In genomic region chr17:20133552-20133951, GRCh38 we compare ENCODE assay signal across 16 cellular contexts.
A peak's percentile ranks its signal among the peaks of the same experiment; 100 is the strongest.
DNase-seq lines count a peak whose midpoint lies in the region; FAIRE-seq and TF ChIP-seq lines count a peak whose summit lies in the region.
"Had no signal": no experiment of that assay in that cellular context is flagged by ENCODE, and none has a peak within 500 bp of the region (broad histone marks: within the 10 kb centered on the region; RNA-seq: fewer than 3 reads in every experiment).

No MANE protein-coding gene starts in this region.

- H2BK15ac ChIP-seq in H1 (ENCODE audit: low read length): no peak overlapping the region

- H3K9ac ChIP-seq in H1 (replicated peaks in 1 of 4; ENCODE audit: extremely low read depth in 1 of 4, low read depth in 3 of 4, low read length in 3 of 4) (no peak overlapping the region), iPS-20b (ENCODE audit: low read depth, low read length) (no peak overlapping the region)

- no peaks in the 10 kb centered on the region for H3K36me3 Mint-ChIP-seq in osteocyte (ENCODE audit: unreplicated experiment)
- H3K36me3 Mint-ChIP-seq: CD8-positive, alpha-beta T cell had no signal

- no peak overlapping the region for H2BK120ac ChIP-seq in H1 (replicated peaks; ENCODE audit: low read depth, low read length)

- no peaks in the 10 kb centered on the region; the same call in 1 of the 2 replicates for H3K9me3 ChIP-seq in HEK293 (ENCODE audit: control insufficient read depth, insufficient read depth, low read depth, low read length)
- peaks cover 0 to 11% of the 10 kb centered on the region in 2 experiments for H3K9me3 ChIP-seq in H1 (ENCODE audit: insufficient read depth in 2 of 2, low read depth in 1 of 2, low read length in 1 of 2)
- H3K9me3 ChIP-seq in iPS-20b (ENCODE audit: insufficient read depth, low read depth, low read length): peaks cover 12% of the 10 kb centered on the region; the same call in 1 of the 2 replicates

- H3K18ac ChIP-seq in H1 (ENCODE audit: extremely low read depth, low read length): no peak overlapping the region; the same call in 1 of the 2 replicates

- H3K27me3 Mint-ChIP-seq in osteocyte (ENCODE audit: unreplicated experiment): peaks cover 45% of the 10 kb centered on the region

- H3K4me3 Mint-ChIP-seq in osteocyte (ENCODE audit: unreplicated experiment): no peak overlapping the region
- H3K4me3 Mint-ChIP-seq: CD14-positive monocyte; CD8-positive, alpha-beta T cell had no signal

- 11% methylated on average over 5 of the region's 5 CpGs; no CpG with 5 or more reads in 1 of the 2 experiments for WGBS in H1 (ENCODE audit: extremely low coverage in 1 of 2, insufficient coverage in 1 of 2, insufficient read length in 1 of 2, insufficient replicate concordance in 2 of 2, low coverage in 1 of 2, low lambda C conversion rate in 2 of 2, missing lambda C conversion rate in 1 of 2), 2 experiments

- H2BK5ac ChIP-seq in H1 (ENCODE audit: low read depth, low read length): no peak overlapping the region

- no peak overlapping the region for H4K5ac ChIP-seq in H1 (ENCODE audit: insufficient read length, low read depth, low read length)

- H3K4me2 ChIP-seq in H1 (ENCODE audit: insufficient read depth in 1 of 2, low read depth in 2 of 2, low read length in 2 of 2): peak overlapping the region; percentile 63 to 74

- no peaks in the 10 kb centered on the region for H3K4me1 ChIP-seq in HEK293 (ENCODE audit: control insufficient read depth, insufficient read depth, low read length)
- H3K4me1 ChIP-seq in H1 (replicated peaks in 1 of 4; ENCODE audit: control insufficient read depth in 3 of 4, insufficient read depth in 4 of 4, low read length in 3 of 4): peaks cover 0 to 7% (median 4%) of the 10 kb centered on the region in 4 experiments; a peak in 3 of 7 replicates
- peaks cover 17% of the 10 kb centered on the region for H3K4me1 ChIP-seq in iPS-20b (ENCODE audit: insufficient read depth, low read length)

- no peak overlapping the region for H3K4ac ChIP-seq in H1 (replicated peaks; ENCODE audit: insufficient read length, low read depth, low read length)

- no peak for TF ChIP-seq RAD21 in H1 (IDR thresholded peaks at IDR 0.05 in 1 of 2, conservative IDR thresholded peaks at IDR 0.05 in 1 of 2; ENCODE audit: low read depth in 2 of 2, low read length in 2 of 2)

- no peak overlapping the region for H3K56ac ChIP-seq in H1 (replicated peaks; ENCODE audit: insufficient read length, low read depth, low read length)

- no peak overlapping the region for H2AFZ ChIP-seq in H1 (ENCODE audit: low read length)

- H3K23ac ChIP-seq in H1 (ENCODE audit: insufficient read length): no peak overlapping the region

- no peak overlapping the region for H4K8ac ChIP-seq in H1 (ENCODE audit: extremely low read depth, insufficient read depth, low read length)

- H3K27me3 ChIP-seq in H1 (replicated peaks in 1 of 4; ENCODE audit: control insufficient read depth in 3 of 4, extremely low read depth in 1 of 4, insufficient read depth in 3 of 4, low read length in 3 of 4) (no peaks in the 10 kb centered on the region), iPS-20b (ENCODE audit: insufficient read depth, low read length) (no peaks in the 10 kb centered on the region)

- H2BK20ac ChIP-seq in H1 (ENCODE audit: low read length): no peak overlapping the region

- no peak overlapping the region for H2BK12ac ChIP-seq in H1 (ENCODE audit: low read depth, low read length)

- H4K20me1 ChIP-seq in H1 (replicated peaks in 1 of 2; ENCODE audit: control insufficient read depth in 1 of 2, insufficient read depth in 2 of 2, low read length in 2 of 2): no peaks in the 10 kb centered on the region

- no peak overlapping the region for H3K14ac ChIP-seq in H1 (ENCODE audit: insufficient read length)

- H3K36me3 ChIP-seq in HEK293 (ENCODE audit: control insufficient read depth in 2 of 2, insufficient read depth in 1 of 2, low read length in 2 of 2) (peaks cover 0 to 4% of the 10 kb centered on the region in 2 experiments; a peak in 1 of 3 replicates), H1 (ENCODE audit: control insufficient read depth in 2 of 4, insufficient read depth in 4 of 4, low read length in 3 of 4) (no peaks in the 10 kb centered on the region), iPS-20b (ENCODE audit: insufficient read depth, low read depth, low read length) (no peaks in the 10 kb centered on the region)

- TF ChIP-seq CTCF in HEK293 (tag by site-specific recombination; IDR thresholded peaks at IDR 0.05) (no peak), H1 (IDR thresholded peaks at IDR 0.05; ENCODE audit: control extremely low read depth in 1 of 3, insufficient read depth in 1 of 3, low read depth in 1 of 3, low read length in 3 of 3) (no peak), osteocyte (IDR thresholded peaks at IDR 0.05) (no peak)

- CTCF ChIA-PET in HEK293 (lab: Yijun Ruan, JAX) (interaction anchor here (0.6 to 1.0 kb wide), 4 partner anchors 11 to 222 kb away, joined by 3 to 9 read pairs (median 4); no protein-coding TSS in a partner anchor), H1 (lab: Charles Lee; ENCODE audit: partially characterized antibody) (interaction anchor here (0.6 to 1.2 kb wide), 3 partner anchors 13 to 157 kb away, joined by 3 to 4 read pairs (median 4); no protein-coding TSS in a partner anchor)

- POLR2A ChIA-PET in HEK293 (lab: Yijun Ruan, JAX) (no interaction called here), H1 (lab: Charles Lee; ENCODE audit: partially characterized antibody) (interaction anchor here (0.6 kb wide), 1 partner anchor 175 kb away, joined by 3 read pairs; no protein-coding TSS in a partner anchor)

- no peaks in the 10 kb centered on the region for H3K79me2 ChIP-seq in H1 (ENCODE audit: control insufficient read depth in 1 of 2, insufficient read depth in 2 of 2, low read length in 2 of 2)

- peak; percentile 76 for FAIRE-seq in H1 (lab: Jason Lieb, UNC)
- FAIRE-seq: GM12878, GM18507, HepG2 had no signal

- H4K91ac ChIP-seq in H1 (replicated peaks; ENCODE audit: insufficient read length, low read length): no peak overlapping the region

- no peaks in the 10 kb centered on the region for H3K23me2 ChIP-seq in H1 (ENCODE audit: low read depth, low read length)

- H3K27ac ChIP-seq in HEK293 (ENCODE audit: extremely low read depth, low read depth, low read length) (no peak overlapping the region), H1 (ENCODE audit: low read depth, low read length) (no peak overlapping the region), iPS-20b (ENCODE audit: low read length) (no peak overlapping the region), substantia nigra (ENCODE audit: low read depth, low read length, poor library complexity, severe bottlenecking) (no peak overlapping the region)

- no peak overlapping the region for H3K4me3 ChIP-seq in HEK293 (ENCODE audit: low read depth, low read length)
- peak overlapping the region in 2 of 4 experiments; percentile 10 to 38; a peak in 2 of 8 replicates for H3K4me3 ChIP-seq in H1 (ENCODE audit: extremely low read depth in 1 of 4, insufficient read depth in 2 of 4, low read depth in 3 of 4, low read length in 4 of 4)
- peak overlapping the region; percentile 38 for H3K4me3 ChIP-seq in iPS-20b (ENCODE audit: low read length)
- H3K4me3 ChIP-seq: GM12878 had no signal

- no peak for TF ChIP-seq EP300 in H1 (IDR thresholded peaks at IDR 0.05; ENCODE audit: borderline replicate concordance in 1 of 2, low read depth in 2 of 2, low read length in 2 of 2)

- no peak for TF ChIP-seq POLR2A in H1 (IDR thresholded peaks at IDR 0.05; ENCODE audit: control extremely low read depth in 1 of 2, low read depth in 2 of 2, low read length in 2 of 2)

- H3K27ac Mint-ChIP-seq in osteocyte (ENCODE audit: unreplicated experiment): no peak overlapping the region
- H3K27ac Mint-ChIP-seq: CD8-positive, alpha-beta T cell had no signal

- H3K79me1 ChIP-seq in H1 (ENCODE audit: low read depth, low read length): no peaks in the 10 kb centered on the region

- DNase-seq in H1 (ENCODE audit: low read depth in 1 of 2, low spot score in 2 of 2) (no peak), osteocyte (ENCODE audit: extremely low spot score, unreplicated experiment) (peak; percentile 30), islet precursor cell (no peak), substantia nigra (lab: John Stamatoyannopoulos, UW) (no peak), T-helper 1 cell (no peak), midbrain (lab: John Stamatoyannopoulos, UW) (no peak)
- DNase-seq: CD8-positive, alpha-beta T cell; COR-L47; DMS79; GOT3 had no signal

- peaks cover 4% of the 10 kb centered on the region for H3K9me3 Mint-ChIP-seq in osteocyte (ENCODE audit: unreplicated experiment)

- H2AK5ac ChIP-seq in H1 (ENCODE audit: low read depth, low read length): no peak overlapping the region

- no peaks in the 10 kb centered on the region for H3K4me1 Mint-ChIP-seq in osteocyte (ENCODE audit: unreplicated experiment)
- H3K4me1 Mint-ChIP-seq: CD14-positive monocyte had no signal

TF ChIP-seq in HEK293, 187 proteins besides CTCF, POLR2A, EP300 and RAD21:
- TF ChIP-seq SCRT2 (tag by site-specific recombination; IDR thresholded peaks at IDR 0.05) (peak; percentile 42; the same call in 1 of the 2 replicates), SCRT1 (tag by site-specific recombination; IDR thresholded peaks at IDR 0.05; ENCODE audit: borderline replicate concordance) (no peak)

TF ChIP-seq in H1, 55 proteins besides CTCF, POLR2A, EP300 and RAD21 (continues in another document):
- TF ChIP-seq RNF2 (IDR thresholded peaks at IDR 0.05; ENCODE audit: borderline replicate concordance, low read depth, low read length, missing control alignments, poor library complexity, severe bottlenecking) (no peak), KDM1A (IDR thresholded peaks at IDR 0.05; ENCODE audit: borderline replicate concordance, low read length) (no peak)
